Comparison of ENCODE assay signal across 8 cellular contexts in genomic region chr14:44961730-44962572, GRCh38. TPM values are rescaled to one million over a fixed set of nuclear protein-coding genes. Genes with fewer than 3 reads are reported as not detected.
A peak's percentile ranks its signal among the peaks of the same experiment; 100 is the strongest.
DNase-seq lines count a peak whose midpoint lies in the region; TF ChIP-seq lines count a peak whose summit lies in the region.

A gene with protein sequence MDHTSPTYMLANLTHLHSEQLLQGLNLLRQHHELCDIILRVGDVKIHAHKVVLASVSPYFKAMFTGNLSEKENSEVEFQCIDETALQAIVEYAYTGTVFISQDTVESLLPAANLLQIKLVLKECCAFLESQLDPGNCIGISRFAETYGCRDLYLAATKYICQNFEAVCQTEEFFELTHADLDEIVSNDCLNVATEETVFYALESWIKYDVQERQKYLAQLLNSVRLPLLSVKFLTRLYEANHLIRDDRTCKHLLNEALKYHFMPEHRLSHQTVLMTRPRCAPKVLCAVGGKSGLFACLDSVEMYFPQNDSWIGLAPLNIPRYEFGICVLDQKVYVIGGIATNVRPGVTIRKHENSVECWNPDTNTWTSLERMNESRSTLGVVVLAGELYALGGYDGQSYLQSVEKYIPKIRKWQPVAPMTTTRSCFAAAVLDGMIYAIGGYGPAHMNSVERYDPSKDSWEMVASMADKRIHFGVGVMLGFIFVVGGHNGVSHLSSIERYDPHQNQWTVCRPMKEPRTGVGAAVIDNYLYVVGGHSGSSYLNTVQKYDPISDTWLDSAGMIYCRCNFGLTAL (minus strand): TSS chr14:44961947. CDS start chr14:44945928, 16,019 bp downstream.
TSS of gene TOGARAM1 (plus strand) at chr14:44962190. CDS start at chr14:44962422, 232 bp downstream.

- WGBS in suprapubic skin = 0% methylated on average over 26 of the region's 42 CpGs

- no peaks in the 10 kb centered on the region for H3K9me3 ChIP-seq in SJSA1 (replicated peaks)
- no peaks in the 10 kb centered on the region for H3K9me3 ChIP-seq in suprapubic skin

- peak within 1 kb of the TSS; percentile 45 for H3K27ac ChIP-seq in SJSA1
- H3K27ac ChIP-seq in suprapubic skin = peak within 1 kb of the TSS; percentile 95

- no peak within 1 kb of the TSS for H3K27ac Mint-ChIP-seq in activated naive CD4-positive, alpha-beta T cell treated with anti-CD3 and anti-CD28 coated beads for 36 hours

- H3K4me1 ChIP-seq in SJSA1 (replicated peaks) (peaks cover 14% of the 10 kb centered on the region), suprapubic skin (peaks cover 79% of the 10 kb centered on the region)

- peaks cover 52% of the 10 kb centered on the region for H3K4me1 Mint-ChIP-seq in activated naive CD4-positive, alpha-beta T cell treated with anti-CD3 and anti-CD28 coated beads for 36 hours (ENCODE audit: low read depth)

- H3K36me3 ChIP-seq in SJSA1 (no peaks in the 10 kb centered on the region; the same call in 1 of the 2 replicates), suprapubic skin (no peaks in the 10 kb centered on the region)

- TF ChIP-seq CTCF in HFF-Myc (IDR thresholded peaks at IDR 0.05; ENCODE audit: low read depth, low read length, missing control alignments) = no peak
- TF ChIP-seq CTCF in suprapubic skin (IDR thresholded peaks at IDR 0.05) = no peak

- CTCF ChIA-PET in activated naive CD4-positive, alpha-beta T cell treated with anti-CD3 and anti-CD28 coated beads for 36 hours (lab: Charles Lee) = interaction anchor here (0.9 to 1.4 kb wide), 2 partner anchors 65 to 174 kb away, joined by 3 to 4 read pairs; partner anchors contain the start of gene FANCM

- peaks cover 3% of the 10 kb centered on the region for H3K9me3 Mint-ChIP-seq in activated naive CD4-positive, alpha-beta T cell treated with anti-CD3 and anti-CD28 coated beads for 36 hours

- TF ChIP-seq POLR2A in suprapubic skin (IDR thresholded peaks at IDR 0.05) = peak; percentile 36 to 71

- H3K4me3 ChIP-seq in HFF-Myc (replicated peaks; ENCODE audit: low read depth, low read length) (peak within 1 kb of the TSS; percentile 80), SJSA1 (peak within 1 kb of the TSS; percentile 55), suprapubic skin (peak within 1 kb of the TSS; percentile 96)

- intact Hi-C loops in activated naive CD4-positive, alpha-beta T cell treated with anti-CD3 and anti-CD28 coated beads for 36 hours (cut with micrococcal nuclease) = loop anchor here (1.0 to 5.0 kb wide), 8 partner anchors 20 to 291 kb away; partner anchors contain the start of genes FKBP3, MIS18BP1 and PRPF39

- peaks cover 16% of the 10 kb centered on the region for H3K36me3 Mint-ChIP-seq in activated naive CD4-positive, alpha-beta T cell treated with anti-CD3 and anti-CD28 coated beads for 36 hours (ENCODE audit: low read depth)

- H3K4me3 Mint-ChIP-seq in activated naive CD4-positive, alpha-beta T cell treated with anti-CD3 and anti-CD28 coated beads for 36 hours = no peak within 1 kb of the TSS

- DNase-seq in GM04503 (ENCODE audit: low read depth) (peak; percentile 100), HFF-Myc (ENCODE audit: extremely low read depth, low read depth) (peak; percentile 100), MV-4-11 (lab: John Stamatoyannopoulos, UW) (peak; percentile 100), SJSA1 (ENCODE audit: low read depth in 1 of 2, low spot score in 2 of 2) (peak; percentile 95 to 96), globus pallidus (ENCODE audit: low spot score) (peak; percentile 100), nucleus accumbens (lab: John Stamatoyannopoulos, UW) (peak; percentile 78 to 100 (median 99)), suprapubic skin (ENCODE audit: low spot score in 2 of 2) (peak; percentile 98 to 99)
- DNase-seq in activated naive CD4-positive, alpha-beta T cell treated with anti-CD3 and anti-CD28 coated beads for 36 hours = peak; percentile 98

- TF ChIP-seq EP300 in suprapubic skin (IDR thresholded peaks at IDR 0.05) = no peak

- no peaks in the 10 kb centered on the region for H3K27me3 ChIP-seq in SJSA1 (replicated peaks)
- H3K27me3 ChIP-seq in suprapubic skin = no peaks in the 10 kb centered on the region

- H3K27me3 Mint-ChIP-seq in activated naive CD4-positive, alpha-beta T cell treated with anti-CD3 and anti-CD28 coated beads for 36 hours (ENCODE audit: low read depth) = no peaks in the 10 kb centered on the region

RNA-seq across cellular contexts. Expression of the first gene that starts in this region (rescaled TPM):
- 2.8 and 5.0 TPM in 2 replicates for total RNA-seq in SJSA1 (2014; rRNA removed; shearing (Covaris generic))
- 10 to 100 TPM; 10.8 to 12.7 TPM for total RNA-seq in activated naive CD4-positive, alpha-beta T cell treated with anti-CD3 and anti-CD28 coated beads for 36 hours
- total RNA-seq in suprapubic skin = 10 to 100 TPM; 13.7 to 23.5 (median 16.2) TPM

RNA-seq across cellular contexts. Expression of gene TOGARAM1, which starts in this region (rescaled TPM):
- 5.4 and 8.8 TPM in 2 replicates for total RNA-seq in SJSA1 (2014; rRNA removed; shearing (Covaris generic))
- 1 to 10 TPM; 3.1 to 3.3 TPM for total RNA-seq in activated naive CD4-positive, alpha-beta T cell treated with anti-CD3 and anti-CD28 coated beads for 36 hours
- 10 to 100 TPM; 12.5 to 24.3 (median 14.2) TPM for total RNA-seq in suprapubic skin

Comparison
In these comparisons a context has a peak if more than half of its experiments do, and no peak if none do; other contexts are left out.
1. Peak in every context shown above with its lines: DNase-seq, H3K4me3 ChIP-seq and H3K27ac ChIP-seq.